Comparison of ENCODE assay signal across 8 cellular contexts in genomic region chr9:74497750-74498615, GRCh38. TPM values are rescaled to one million over a fixed set of nuclear protein-coding genes. Genes with fewer than 3 reads are reported as not detected.
DNase-seq lines count a peak whose midpoint lies in the region; ATAC-seq and TF ChIP-seq lines count a peak whose summit lies in the region.

No MANE protein-coding gene starts in this region.

- peaks cover 20% of the 10 kb centered on the region for H3K4me1 Mint-ChIP-seq in activated CD4-positive, alpha-beta T cell treated with anti-CD3 and anti-CD28 coated beads for 36 hours
- peaks cover 35% of the 10 kb centered on the region for H3K4me1 Mint-ChIP-seq in stimulated activated effector memory CD8-positive, alpha-beta T cell treated with anti-CD3 and anti-CD28 coated beads, Interleukin-12 subunit alpha, Interleukin-12 subunit beta, amount 100 ng/mL, for 72 hours

- peak overlapping the region; percentile 1 for H3K9ac ChIP-seq in mammary epithelial cell (ENCODE audit: insufficient read depth, low read length)

- CTCF ChIA-PET in activated CD4-positive, alpha-beta T cell treated with anti-CD3 and anti-CD28 coated beads for 36 hours (lab: Charles Lee) = no interaction called here
- CTCF ChIA-PET in mammary epithelial cell (lab: Charles Lee; ENCODE audit: low non-redundant PET) = no interaction called here

- peak overlapping the region; percentile 73 for H3K4me3 Mint-ChIP-seq in activated CD4-positive, alpha-beta T cell treated with anti-CD3 and anti-CD28 coated beads for 36 hours
- H3K4me3 Mint-ChIP-seq in stimulated activated effector memory CD8-positive, alpha-beta T cell treated with anti-CD3 and anti-CD28 coated beads, Interleukin-12 subunit alpha, Interleukin-12 subunit beta, amount 100 ng/mL, for 72 hours = peak overlapping the region; percentile 86

- H3K4me1 ChIP-seq in mammary epithelial cell (ENCODE audit: insufficient read depth, low read length) = peaks cover 19% of the 10 kb centered on the region

- no peaks in the 10 kb centered on the region for H3K9me3 ChIP-seq in mammary epithelial cell (replicated peaks; ENCODE audit: insufficient read depth, low read length)

- in situ Hi-C loops in mammary epithelial cell (cut with MboI; ENCODE audit: low sequenced_read_pairs in 2 of 2) = no loop called here

- H3K27me3 ChIP-seq in mammary epithelial cell (ENCODE audit: insufficient read depth, low read length) = peaks cover 19% of the 10 kb centered on the region

- BruUV-seq in mammary epithelial cell (replicated peaks; lab: Mats Ljungman, UMichigan) = no TSS peak

- POLR2A ChIA-PET in activated CD4-positive, alpha-beta T cell treated with anti-CD3 and anti-CD28 coated beads for 36 hours (lab: Charles Lee) = interaction anchor here (0.7 kb wide), 1 partner anchor 81 kb away, joined by 3 read pairs; no protein-coding TSS in a partner anchor

- peak overlapping the region; percentile 97 for H2AFZ ChIP-seq in mammary epithelial cell (ENCODE audit: low read depth, low read length)

- no peaks in the 10 kb centered on the region for H3K36me3 Mint-ChIP-seq in activated CD4-positive, alpha-beta T cell treated with anti-CD3 and anti-CD28 coated beads for 36 hours (ENCODE audit: low read depth)
- peaks cover 6% of the 10 kb centered on the region for H3K36me3 Mint-ChIP-seq in stimulated activated effector memory CD8-positive, alpha-beta T cell treated with anti-CD3 and anti-CD28 coated beads, Interleukin-12 subunit alpha, Interleukin-12 subunit beta, amount 100 ng/mL, for 72 hours

- TF ChIP-seq CTCF in mammary epithelial cell (conservative IDR thresholded peaks at IDR 0.05 in 1 of 2, IDR thresholded peaks at IDR 0.05 in 1 of 2; ENCODE audit: extremely low read depth in 1 of 2, insufficient read depth in 1 of 2, low read depth in 1 of 2, low read length in 2 of 2) = no peak

- H4K20me1 ChIP-seq in mammary epithelial cell (ENCODE audit: insufficient read depth, low read length) = no peaks in the 10 kb centered on the region

- no peaks in the 10 kb centered on the region for H3K79me2 ChIP-seq in mammary epithelial cell (ENCODE audit: insufficient read depth, low read length)

- dilution Hi-C loops in mammary epithelial cell (cut with HindIII; ENCODE audit: low sequenced_read_pairs) = no loop called here

- intact Hi-C loops in activated CD4-positive, alpha-beta T cell treated with anti-CD3 and anti-CD28 coated beads for 36 hours (cut with DNase I, micrococcal nuclease) = no loop called here
- intact Hi-C loops in mammary epithelial cell (cut with micrococcal nuclease) = no loop called here

- H3K27ac Mint-ChIP-seq in activated CD4-positive, alpha-beta T cell treated with anti-CD3 and anti-CD28 coated beads for 36 hours = peak overlapping the region; percentile 40
- peak overlapping the region; percentile 80 for H3K27ac Mint-ChIP-seq in stimulated activated effector memory CD8-positive, alpha-beta T cell treated with anti-CD3 and anti-CD28 coated beads, Interleukin-12 subunit alpha, Interleukin-12 subunit beta, amount 100 ng/mL, for 72 hours

- peaks cover 50% of the 10 kb centered on the region for H3K27me3 Mint-ChIP-seq in activated CD4-positive, alpha-beta T cell treated with anti-CD3 and anti-CD28 coated beads for 36 hours

- H3K36me3 ChIP-seq in mammary epithelial cell (ENCODE audit: insufficient read depth, low read length) = no peaks in the 10 kb centered on the region

- H3K4me3 ChIP-seq in mammary epithelial cell (replicated peaks in 1 of 3; ENCODE audit: insufficient read depth in 1 of 3, low read depth in 2 of 3, low read length in 3 of 3) = peak overlapping the region; percentile 60 to 69 (median 65)

- H3K9me3 Mint-ChIP-seq in activated CD4-positive, alpha-beta T cell treated with anti-CD3 and anti-CD28 coated beads for 36 hours (ENCODE audit: low read depth) = no peaks in the 10 kb centered on the region
- H3K9me3 Mint-ChIP-seq in stimulated activated effector memory CD8-positive, alpha-beta T cell treated with anti-CD3 and anti-CD28 coated beads, Interleukin-12 subunit alpha, Interleukin-12 subunit beta, amount 100 ng/mL, for 72 hours = no peaks in the 10 kb centered on the region

- WGBS in mammary epithelial cell (ENCODE audit: low coverage, missing lambda C conversion rate) = under 1% methylated on average over 49 of the region's 77 CpGs

- no peak overlapping the region for H3K27ac ChIP-seq in mammary epithelial cell (ENCODE audit: insufficient read depth, low read depth, low read length)

- peak; percentile 38 for DNase-seq in activated CD4-positive, alpha-beta T cell treated with anti-CD3 and anti-CD28 coated beads for 36 hours
- DNase-seq in activated CD4-positive, alpha-beta T cell treated with anti-CD3 and anti-CD28 coated beads for 1 hour = no peak
- peak; percentile 14 for DNase-seq in M059J (ENCODE audit: low read depth)
- DNase-seq in mammary epithelial cell = peak; percentile 52
- peak; percentile 11 for DNase-seq in kidney tubule cell (ENCODE audit: low spot score)
- DNase-seq in stimulated activated effector memory CD8-positive, alpha-beta T cell treated with anti-CD3 and anti-CD28 coated beads, Interleukin-12 subunit alpha, Interleukin-12 subunit beta, amount 100 ng/mL, for 72 hours (ENCODE audit: low spot score in 2 of 2) = no peak
- DNase-seq in UCSD-AML1 (lab: John Stamatoyannopoulos, UW; ENCODE audit: unreplicated experiment) = no peak
- no peak for DNase-seq in NCI-H524 treated with DMSO at 0.1 percent for 48 hours (lab: John Stamatoyannopoulos, UW)

- H3K4me2 ChIP-seq in mammary epithelial cell (ENCODE audit: insufficient read depth, low read depth, low read length) = peak overlapping the region; percentile 95

- ATAC-seq in activated CD4-positive, alpha-beta T cell treated with anti-CD3 and anti-CD28 coated beads for 36 hours = no peak
- ATAC-seq in stimulated activated effector memory CD8-positive, alpha-beta T cell treated with anti-CD3 and anti-CD28 coated beads, Interleukin-12 subunit alpha, Interleukin-12 subunit beta, amount 100 ng/mL, for 72 hours = peak; percentile 25

RNA-seq across cellular contexts. Expression of gene RORB, which starts 0.8 kb away (rescaled TPM):
- total RNA-seq in activated CD4-positive, alpha-beta T cell treated with anti-CD3 and anti-CD28 coated beads for 36 hours = under 1 TPM in 1 of 2 experiments, not detected in 1; 0.05 TPM
- total RNA-seq in M059J (2014; rRNA removed; shearing (Covaris generic)) = 0.05 TPM in 1 of 2 replicates, not detected in the other
- under 1 TPM; 0.17 to 0.19 TPM for total RNA-seq in mammary epithelial cell
- polyA plus RNA-seq in mammary epithelial cell = 0.05 TPM
- polyA minus RNA-seq in mammary epithelial cell = not detected

Comparison
In these comparisons a context has a peak if more than half of its experiments do, and no peak if none do; other contexts are left out.
1. DNase-seq: peak in activated CD4-positive, alpha-beta T cell treated with anti-CD3 and anti-CD28 coated beads for 36 hours (single experiment), M059J (single experiment), mammary epithelial cell (single experiment) and kidney tubule cell (single experiment); none in activated CD4-positive, alpha-beta T cell treated with anti-CD3 and anti-CD28 coated beads for 1 hour (single experiment), stimulated activated effector memory CD8-positive, alpha-beta T cell treated with anti-CD3 and anti-CD28 coated beads, Interleukin-12 subunit alpha, Interleukin-12 subunit beta, amount 100 ng/mL, for 72 hours (0 of 2), UCSD-AML1 (single experiment) and NCI-H524 treated with DMSO at 0.1 percent for 48 hours (single experiment).